In the genomic region with DNA sequence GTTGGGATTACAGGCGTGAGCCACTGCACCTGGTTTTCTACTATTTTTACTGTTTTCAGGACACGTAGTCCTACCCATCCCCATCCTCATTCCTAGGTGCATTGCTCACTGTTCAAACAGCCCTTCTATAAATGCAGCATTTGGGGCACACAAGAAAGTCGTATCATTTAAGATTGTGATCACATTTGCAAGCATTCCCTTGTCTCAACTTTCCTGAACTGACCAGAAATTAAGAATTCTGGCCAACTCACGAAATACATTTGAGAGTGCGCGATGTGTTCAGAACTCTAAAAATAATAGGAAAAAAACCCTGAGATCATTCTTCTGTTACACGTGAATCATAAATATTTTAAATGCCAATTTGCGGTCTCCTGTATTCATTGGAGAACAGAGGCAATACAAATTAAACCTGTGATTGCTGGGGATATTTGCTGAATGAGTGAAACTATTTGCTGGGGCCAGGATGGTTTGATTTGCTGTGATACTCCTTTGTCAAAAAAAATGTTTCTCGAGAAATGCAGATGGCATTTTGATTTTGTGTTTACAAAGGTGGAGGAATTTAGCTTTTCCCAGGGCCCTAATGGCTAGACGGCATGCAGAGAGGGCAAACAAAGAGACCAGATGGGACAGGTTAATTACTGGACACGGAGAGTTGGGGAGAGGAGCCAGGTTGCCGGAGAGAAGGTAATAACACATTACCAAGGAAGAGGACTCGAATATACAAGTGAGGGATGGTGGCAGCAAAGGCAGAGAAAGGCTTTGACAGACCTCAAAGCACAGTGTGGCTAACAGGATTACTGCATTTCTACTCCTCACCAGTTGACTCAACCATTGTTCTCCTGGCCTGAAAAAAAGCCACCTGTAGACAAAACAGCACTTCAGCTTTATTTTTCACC, we compare ENCODE assay signal across 14 cellular contexts. TPM values are rescaled to one million over a fixed set of nuclear protein-coding genes. Genes with fewer than 3 reads are reported as not detected.
DNase-seq lines count a peak whose midpoint lies in the region; ATAC-seq and TF ChIP-seq lines count a peak whose summit lies in the region.
"Had no signal": no experiment of that assay in that cellular context is flagged by ENCODE, and none has a peak within 500 bp of the region (broad histone marks: within the 10 kb centered on the region; RNA-seq: fewer than 3 reads in every experiment).

No MANE protein-coding gene starts in this region.

- no peak for TF ChIP-seq POLR2A in esophagus squamous epithelium (IDR thresholded peaks at IDR 0.05)

- no peaks in the 10 kb centered on the region for H3K9me3 ChIP-seq in esophagus squamous epithelium

- 54 to 75% methylated on average over 13 of the region's 13 CpGs for WGBS in esophagus squamous epithelium, 2 donors

- no peaks in the 10 kb centered on the region for H3K36me3 Mint-ChIP-seq in activated CD8-positive, alpha-beta memory T cell treated with anti-CD3 and anti-CD28 coated beads, Interleukin-2, amount 10 ng/mL, durations not matched to agents 7 days and 5 days
- H3K36me3 Mint-ChIP-seq in type B pancreatic cell = peaks cover 9% of the 10 kb centered on the region

- no peaks in the 10 kb centered on the region for H3K36me3 ChIP-seq in esophagus squamous epithelium

- peaks cover 3% of the 10 kb centered on the region for H3K4me1 Mint-ChIP-seq in activated CD8-positive, alpha-beta memory T cell treated with anti-CD3 and anti-CD28 coated beads, Interleukin-2, amount 10 ng/mL, durations not matched to agents 7 days and 5 days
- H3K4me1 Mint-ChIP-seq in type B pancreatic cell (ENCODE audit: unreplicated experiment) = peaks cover 29% of the 10 kb centered on the region
- H3K4me1 Mint-ChIP-seq: activated naive CD4-positive, alpha-beta T cell treated with anti-CD3 and anti-CD28 coated beads, Interleukin-2, amount 50 U/mL, for 24 hours had no signal

- H3K27me3 Mint-ChIP-seq in activated CD8-positive, alpha-beta memory T cell treated with anti-CD3 and anti-CD28 coated beads, Interleukin-2, amount 10 ng/mL, durations not matched to agents 7 days and 5 days = no peaks in the 10 kb centered on the region
- no peaks in the 10 kb centered on the region for H3K27me3 Mint-ChIP-seq in type B pancreatic cell
- H3K27me3 Mint-ChIP-seq: activated naive CD4-positive, alpha-beta T cell treated with anti-CD3 and anti-CD28 coated beads, Interleukin-2, amount 50 U/mL, for 24 hours had no signal

- H3K27me3 ChIP-seq in esophagus squamous epithelium = no peaks in the 10 kb centered on the region

- peaks cover 5 to 67% (median 23%) of the 10 kb centered on the region in 3 donors for H3K4me1 ChIP-seq in esophagus squamous epithelium

- DNase-seq in activated CD8-positive, alpha-beta memory T cell treated with anti-CD3 and anti-CD28 coated beads, Interleukin-2, amount 10 ng/mL, durations not matched to agents 7 days and 5 days = peak; percentile 36
- DNase-seq in activated CD8-positive, alpha-beta memory T cell treated with anti-CD3 and anti-CD28 coated beads, Interleukin-2, amount 50 U/mL, for 4 hours = no peak
- DNase-seq in NCI-H748 treated with DMSO at 0.1 percent for 48 hours (lab: John Stamatoyannopoulos, UW) (peak; percentile 55), esophagus squamous epithelium (lab: John Stamatoyannopoulos, UW) (no peak), type B pancreatic cell (ENCODE audit: extremely low spot score, unreplicated experiment) (no peak), NCI-H1930 (lab: John Stamatoyannopoulos, UW) (no peak)
- DNase-seq: DND-41; effector memory CD4-positive, alpha-beta T cell; hypothalamus; NCI-H446 treated with DMSO at 0.1 percent for 48 hours; stimulated activated naive CD4-positive, alpha-beta T cell had no signal

- no peak overlapping the region for H3K4me3 Mint-ChIP-seq in activated CD8-positive, alpha-beta memory T cell treated with anti-CD3 and anti-CD28 coated beads, Interleukin-2, amount 10 ng/mL, durations not matched to agents 7 days and 5 days
- H3K4me3 Mint-ChIP-seq in type B pancreatic cell = peak overlapping the region; percentile 19
- H3K4me3 Mint-ChIP-seq: activated naive CD4-positive, alpha-beta T cell treated with anti-CD3 and anti-CD28 coated beads, Interleukin-2, amount 50 U/mL, for 24 hours had no signal

- no peaks in the 10 kb centered on the region for H3K9me3 Mint-ChIP-seq in activated CD8-positive, alpha-beta memory T cell treated with anti-CD3 and anti-CD28 coated beads, Interleukin-2, amount 10 ng/mL, durations not matched to agents 7 days and 5 days (ENCODE audit: low read depth)
- no peaks in the 10 kb centered on the region for H3K9me3 Mint-ChIP-seq in type B pancreatic cell
- H3K9me3 Mint-ChIP-seq: activated naive CD4-positive, alpha-beta T cell treated with anti-CD3 and anti-CD28 coated beads, Interleukin-2, amount 50 U/mL, for 24 hours had no signal

- ATAC-seq in activated CD8-positive, alpha-beta memory T cell treated with anti-CD3 and anti-CD28 coated beads, Interleukin-2, amount 10 ng/mL, durations not matched to agents 7 days and 5 days = no peak
- ATAC-seq in GM19463 (IDR thresholded peaks at IDR 0.05; ENCODE audit: unreplicated experiment) (no peak), HG02884 (IDR thresholded peaks at IDR 0.05; ENCODE audit: unreplicated experiment) (no peak)

- H3K4me3 ChIP-seq in esophagus squamous epithelium = no peak overlapping the region

- H3K27ac ChIP-seq in esophagus squamous epithelium = peak overlapping the region; percentile 11 to 91 (median 88)

- CTCF ChIA-PET in activated CD8-positive, alpha-beta memory T cell treated with anti-CD3 and anti-CD28 coated beads, Interleukin-2, amount 10 ng/mL, durations not matched to agents 7 days and 5 days (lab: Charles Lee) = interaction anchor here (1.4 kb wide), 1 partner anchor 9 kb away, joined by 4 read pairs; no protein-coding TSS in a partner anchor

- no peak for TF ChIP-seq CTCF in esophagus squamous epithelium (IDR thresholded peaks at IDR 0.05)
- no peak for TF ChIP-seq CTCF in type B pancreatic cell (conservative IDR thresholded peaks at IDR 0.05)

- intact Hi-C loops in esophagus squamous epithelium (cut with DNase I) = no loop called here

- no peak overlapping the region for H3K27ac Mint-ChIP-seq in activated CD8-positive, alpha-beta memory T cell treated with anti-CD3 and anti-CD28 coated beads, Interleukin-2, amount 10 ng/mL, durations not matched to agents 7 days and 5 days
- H3K27ac Mint-ChIP-seq in type B pancreatic cell = peak overlapping the region; percentile 82
- H3K27ac Mint-ChIP-seq: activated naive CD4-positive, alpha-beta T cell treated with anti-CD3 and anti-CD28 coated beads, Interleukin-2, amount 50 U/mL, for 24 hours had no signal

RNA-seq across cellular contexts. Expression of a gene that starts 38.4 kb away (rescaled TPM):
- 1 to 10 TPM; 5.6 to 9.2 TPM for total RNA-seq in activated CD8-positive, alpha-beta memory T cell treated with anti-CD3 and anti-CD28 coated beads, Interleukin-2, amount 10 ng/mL, durations not matched to agents 7 days and 5 days
- total RNA-seq in esophagus squamous epithelium (1 to 10 TPM; 2.6 to 6.9 (median 5.6) TPM), type B pancreatic cell (ENCODE audit: low replicate concordance) (7.2 and 8.7 TPM in 2 replicates)

RNA-seq across cellular contexts. Expression of a gene that starts 40.5 kb away (rescaled TPM):
- total RNA-seq in activated CD8-positive, alpha-beta memory T cell treated with anti-CD3 and anti-CD28 coated beads, Interleukin-2, amount 10 ng/mL, durations not matched to agents 7 days and 5 days = 10 to 100 TPM; 35.4 to 44.2 TPM
- total RNA-seq in esophagus squamous epithelium (10 to 100 TPM; 25.0 to 36.5 (median 31.3) TPM), type B pancreatic cell (ENCODE audit: low replicate concordance) (17.5 and 21.3 TPM in 2 replicates)

RNA-seq across cellular contexts. Expression of a gene that starts 56.0 kb away (rescaled TPM):
- total RNA-seq in activated CD8-positive, alpha-beta memory T cell treated with anti-CD3 and anti-CD28 coated beads, Interleukin-2, amount 10 ng/mL, durations not matched to agents 7 days and 5 days = under 1 TPM in 1 of 2 experiments, not detected in 1; 0.85 TPM
- total RNA-seq in esophagus squamous epithelium = 100 to 1,000 TPM in 2 of 4 donors, 10 to 100 TPM in 2; 77.6 to 179 (median 115) TPM
- total RNA-seq in type B pancreatic cell (ENCODE audit: low replicate concordance) = 70.6 and 194 TPM in 2 replicates

Comparison
In these comparisons a context has a peak if more than half of its experiments do, and no peak if none do; other contexts are left out.
1. DNase-seq: peak in activated CD8-positive, alpha-beta memory T cell treated with anti-CD3 and anti-CD28 coated beads, Interleukin-2, amount 10 ng/mL, durations not matched to agents 7 days and 5 days (single experiment) and NCI-H748 treated with DMSO at 0.1 percent for 48 hours (single experiment); none in activated CD8-positive, alpha-beta memory T cell treated with anti-CD3 and anti-CD28 coated beads, Interleukin-2, amount 50 U/mL, for 4 hours (single experiment), esophagus squamous epithelium (single experiment), type B pancreatic cell (single experiment) and NCI-H1930 (0 of 2).
2. RNA of a gene that starts 56.0 kb away (total RNA-seq): 77.6 to 179 TPM in esophagus squamous epithelium and 70.6 to 194 TPM in type B pancreatic cell; 0.85 TPM in activated CD8-positive, alpha-beta memory T cell treated with anti-CD3 and anti-CD28 coated beads, Interleukin-2, amount 10 ng/mL, durations not matched to agents 7 days and 5 days; every median in the first group is over 10 times any median in the second.